ENCODE assay signal across 8 cellular contexts in the genomic region with DNA sequence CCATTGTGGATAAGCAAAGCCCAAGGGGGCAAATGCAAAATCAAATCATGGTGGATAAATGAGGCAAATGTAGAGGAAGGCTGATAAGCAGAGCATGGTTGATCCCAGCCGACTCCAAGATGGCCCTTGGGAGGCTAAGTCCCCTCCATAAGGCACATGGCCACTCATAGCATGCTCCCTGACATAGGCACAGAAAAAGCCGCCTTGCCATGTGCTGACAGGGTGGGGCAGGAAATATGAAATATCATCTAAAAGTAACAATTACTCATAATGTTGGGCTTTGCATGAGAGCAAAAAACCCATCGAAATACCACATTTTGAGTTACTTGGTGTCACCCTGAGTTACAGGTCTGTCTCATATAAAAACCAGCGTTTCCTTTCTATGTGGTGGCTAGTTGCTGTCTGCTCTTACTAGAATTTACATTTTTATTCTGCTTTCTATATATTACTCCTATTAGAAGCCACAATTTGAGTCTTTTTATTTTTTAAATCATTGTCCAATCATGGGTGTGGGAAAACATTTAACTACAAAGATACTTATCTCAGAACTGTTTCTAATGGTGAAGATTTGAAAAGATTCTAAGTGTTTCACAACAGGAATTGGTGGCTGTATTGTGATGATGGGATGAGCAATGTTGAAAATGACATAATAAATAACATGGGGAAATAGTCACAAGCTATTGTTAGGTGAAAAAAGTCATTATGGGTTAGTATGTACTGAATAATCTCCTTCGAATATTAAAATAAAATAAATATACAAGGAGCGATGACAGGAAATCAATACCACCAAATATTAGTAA.
A peak's percentile ranks its signal among the peaks of the same experiment; 100 is the strongest.
DNase-seq lines count a peak whose midpoint lies in the region; ATAC-seq and TF ChIP-seq lines count a peak whose summit lies in the region.

No MANE protein-coding gene starts in this region.

- peaks cover 31 to 82% (median 55%) of the 10 kb centered on the region in 4 donors for H3K4me1 Mint-ChIP-seq in CD4-positive, CD25-positive, alpha-beta regulatory T cell
- H3K4me1 Mint-ChIP-seq in T-helper 17 cell, result peaks cover 48% of the 10 kb centered on the region

- peak; percentile 71 to 73 for ATAC-seq in CD4-positive, CD25-positive, alpha-beta regulatory T cell (ENCODE audit: low read depth in 2 of 2)
- ATAC-seq in HG02588 (IDR thresholded peaks at IDR 0.05; ENCODE audit: unreplicated experiment), result peak; percentile 34
- peak; percentile 64 for ATAC-seq in T-helper 17 cell

- H3K9me3 Mint-ChIP-seq in CD4-positive, CD25-positive, alpha-beta regulatory T cell, result no peaks in the 10 kb centered on the region

- H3K36me3 Mint-ChIP-seq in CD4-positive, CD25-positive, alpha-beta regulatory T cell, result no peaks in the 10 kb centered on the region
- H3K36me3 Mint-ChIP-seq in T-helper 17 cell (ENCODE audit: low read depth), result no peaks in the 10 kb centered on the region

- H3K36me3 ChIP-seq in CD4-positive, CD25-positive, alpha-beta regulatory T cell (ENCODE audit: control insufficient read depth, insufficient read depth, low read length), result no peaks in the 10 kb centered on the region
- no peaks in the 10 kb centered on the region for H3K36me3 ChIP-seq in mammary epithelial cell (ENCODE audit: insufficient read depth, low read length)
- H3K36me3 ChIP-seq in adrenal gland (replicated peaks in 1 of 2), result no peaks in the 10 kb centered on the region

- peak overlapping the region; percentile 92 for H3K27ac ChIP-seq in CD4-positive, CD25-positive, alpha-beta regulatory T cell (ENCODE audit: insufficient read depth, low read length, poor library complexity, severe bottlenecking)
- H3K27ac ChIP-seq in mammary epithelial cell (ENCODE audit: insufficient read depth, low read depth, low read length) (peak overlapping the region; percentile 89), adrenal gland (no peak overlapping the region)

- CTCF ChIA-PET in mammary epithelial cell (lab: Charles Lee; ENCODE audit: low non-redundant PET), result no interaction called here

- TF ChIP-seq CTCF in mammary epithelial cell (conservative IDR thresholded peaks at IDR 0.05 in 1 of 2, IDR thresholded peaks at IDR 0.05 in 1 of 2; ENCODE audit: extremely low read depth in 1 of 2, insufficient read depth in 1 of 2, low read depth in 1 of 2, low read length in 2 of 2) (no peak), adrenal gland (IDR thresholded peaks at IDR 0.05) (no peak)

- H4K20me1 ChIP-seq in mammary epithelial cell (ENCODE audit: insufficient read depth, low read length), result no peaks in the 10 kb centered on the region

- no peak overlapping the region for H3K9ac ChIP-seq in mammary epithelial cell (ENCODE audit: insufficient read depth, low read length)

- H3K4me3 Mint-ChIP-seq in CD4-positive, CD25-positive, alpha-beta regulatory T cell, result peak overlapping the region; percentile 39 to 68 (median 60)
- peak overlapping the region; percentile 63 for H3K4me3 Mint-ChIP-seq in T-helper 17 cell

- no peak for TF ChIP-seq POLR2A in adrenal gland (IDR thresholded peaks at IDR 0.05)

- in situ Hi-C loops in mammary epithelial cell (cut with MboI; ENCODE audit: low sequenced_read_pairs in 2 of 2), result no loop called here

- dilution Hi-C loops in mammary epithelial cell (cut with HindIII; ENCODE audit: low sequenced_read_pairs), result no loop called here

- no TSS peak for BruUV-seq in mammary epithelial cell (replicated peaks; lab: Mats Ljungman, UMichigan)

- H3K4me1 ChIP-seq in CD4-positive, CD25-positive, alpha-beta regulatory T cell (ENCODE audit: control insufficient read depth, insufficient read depth, low read length, poor library complexity, severe bottlenecking), result peaks cover 76% of the 10 kb centered on the region
- H3K4me1 ChIP-seq in mammary epithelial cell (ENCODE audit: insufficient read depth, low read length) (peaks cover 50% of the 10 kb centered on the region), adrenal gland (replicated peaks in 1 of 2) (peaks cover 11 to 34% of the 10 kb centered on the region in 2 donors)

- no peaks in the 10 kb centered on the region for H3K79me2 ChIP-seq in mammary epithelial cell (ENCODE audit: insufficient read depth, low read length)

- H3K4me3 ChIP-seq in CD4-positive, CD25-positive, alpha-beta regulatory T cell (ENCODE audit: low read depth, low read length), result peak overlapping the region; percentile 45
- no peak overlapping the region for H3K4me3 ChIP-seq in mammary epithelial cell (replicated peaks in 1 of 3; ENCODE audit: insufficient read depth in 1 of 3, low read depth in 2 of 3, low read length in 3 of 3)
- H3K4me3 ChIP-seq in adrenal gland, result no peak overlapping the region

- no peaks in the 10 kb centered on the region for H3K27me3 Mint-ChIP-seq in CD4-positive, CD25-positive, alpha-beta regulatory T cell
- no peaks in the 10 kb centered on the region for H3K27me3 Mint-ChIP-seq in T-helper 17 cell

- WGBS in mammary epithelial cell (ENCODE audit: low coverage, missing lambda C conversion rate), result 92% methylated on average over 6 of the region's 6 CpGs
- 83 to 89% (median 87%) methylated on average over 6 of the region's 6 CpGs for WGBS in adrenal gland, 4 donors

- no peaks in the 10 kb centered on the region for H3K9me3 ChIP-seq in CD4-positive, CD25-positive, alpha-beta regulatory T cell (ENCODE audit: control insufficient read depth in 2 of 2, low read length in 2 of 2)
- no peaks in the 10 kb centered on the region for H3K9me3 ChIP-seq in T-helper 17 cell (ENCODE audit: control insufficient read depth, low read length, poor library complexity, severe bottlenecking)
- H3K9me3 ChIP-seq in mammary epithelial cell (replicated peaks; ENCODE audit: insufficient read depth, low read length), result no peaks in the 10 kb centered on the region
- no peaks in the 10 kb centered on the region for H3K9me3 ChIP-seq in adrenal gland (replicated peaks in 1 of 3)

- H3K4me2 ChIP-seq in mammary epithelial cell (ENCODE audit: insufficient read depth, low read depth, low read length), result no peak overlapping the region

- no peaks in the 10 kb centered on the region for H3K27me3 ChIP-seq in CD4-positive, CD25-positive, alpha-beta regulatory T cell (ENCODE audit: control insufficient read depth, insufficient read depth, low read length)
- H3K27me3 ChIP-seq in mammary epithelial cell (ENCODE audit: insufficient read depth, low read length) (no peaks in the 10 kb centered on the region), adrenal gland (no peaks in the 10 kb centered on the region)

- intact Hi-C loops in mammary epithelial cell (cut with micrococcal nuclease) (loop anchor here (5.0 kb wide), 2 partner anchors 50 to 135 kb away; no protein-coding TSS in a partner anchor), adrenal gland (cut with DNase I) (loop anchor here in 1 of 2 donors (10.0 kb wide), 1 partner anchor 168 kb away; no protein-coding TSS in a partner anchor)

- no peak overlapping the region for H2AFZ ChIP-seq in mammary epithelial cell (ENCODE audit: low read depth, low read length)

- DNase-seq in CD4-positive, CD25-positive, alpha-beta regulatory T cell, result peak; percentile 50 to 93 (median 77)
- peak in 2 of 3 donors; percentile 45 to 53 for DNase-seq in T-helper 17 cell
- DNase-seq in mammary epithelial cell, result peak; percentile 52
- DNase-seq in stimulated activated CD4-positive, alpha-beta T cell treated with anti-CD3 and anti-CD28 coated beads, Interleukin-2, amount 100 ng/mL, for 24 hours, result peak; percentile 68 to 75
- DNase-seq in DMS53 treated with DMSO at 0.1 percent for 48 hours (lab: John Stamatoyannopoulos, UW; ENCODE audit: unreplicated experiment), result no peak
- DNase-seq in NAMALWA (ENCODE audit: low spot score), result no peak
- DNase-seq in adrenal gland, result no peak

- peak overlapping the region; percentile 87 to 96 (median 91) for H3K27ac Mint-ChIP-seq in CD4-positive, CD25-positive, alpha-beta regulatory T cell
- peak overlapping the region; percentile 96 for H3K27ac Mint-ChIP-seq in T-helper 17 cell

Comparison
In these comparisons a context has a peak if more than half of its experiments do, and no peak if none do; other contexts are left out.
1. DNase-seq: peak in CD4-positive, CD25-positive, alpha-beta regulatory T cell (3 of 3), T-helper 17 cell (2 of 3), mammary epithelial cell (single experiment) and stimulated activated CD4-positive, alpha-beta T cell treated with anti-CD3 and anti-CD28 coated beads, Interleukin-2, amount 100 ng/mL, for 24 hours (2 of 2); none in DMS53 treated with DMSO at 0.1 percent for 48 hours (single experiment), NAMALWA (single experiment) and adrenal gland (0 of 7).
2. H3K27ac ChIP-seq: peak in CD4-positive, CD25-positive, alpha-beta regulatory T cell (single experiment) and mammary epithelial cell (single experiment); none in adrenal gland (0 of 5).
3. Peak in every context shown above with its lines, with median percentiles within 50 percentile points of each other: ATAC-seq.